In the genomic region with DNA sequence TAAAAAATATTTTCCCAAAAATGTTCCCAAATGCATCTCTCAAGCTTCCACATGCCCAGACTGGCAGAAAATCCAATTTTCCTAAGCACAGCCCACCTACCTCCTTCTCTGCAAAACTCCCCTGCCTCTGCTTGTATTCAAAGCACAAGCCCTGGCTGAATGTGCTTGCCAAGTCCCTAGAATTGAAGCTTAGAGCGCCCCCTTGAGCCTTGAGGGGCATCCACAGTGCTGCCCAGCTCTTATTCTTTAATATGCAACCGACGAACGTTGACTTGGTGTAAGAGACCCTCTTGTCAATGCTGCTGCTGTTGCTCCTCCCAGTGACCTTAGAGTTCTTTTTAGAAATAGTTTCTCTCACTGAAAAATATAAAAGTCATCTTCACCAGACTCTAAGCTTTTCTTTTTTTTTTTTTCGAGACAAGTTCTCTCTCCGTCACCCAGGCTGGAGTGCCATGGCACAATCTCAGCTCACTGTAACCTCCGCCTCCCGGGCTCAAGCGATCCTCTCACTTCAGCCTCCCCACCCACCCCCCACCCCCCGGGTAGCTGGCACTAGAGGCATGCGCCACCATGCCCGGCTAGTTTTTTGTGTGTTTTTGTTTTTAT, we compare ENCODE assay signal across 8 cellular contexts.
A peak's percentile ranks its signal among the peaks of the same experiment; 100 is the strongest.
DNase-seq lines count a peak whose midpoint lies in the region; ATAC-seq and TF ChIP-seq lines count a peak whose summit lies in the region.

No MANE protein-coding gene starts in this region.

- no peaks in the 10 kb centered on the region for H3K36me3 Mint-ChIP-seq in activated T-helper 1 cell treated with anti-CD3 and anti-CD28 coated beads, Interleukin-12 subunit alpha, Interleukin-12 subunit beta, Interleukin-2, Interleukin-4 antibody, amounts not matched to agents 30 ng/mL and 10 ng/mL and 1 ng/mL, durations not matched to agents 14 hours and 24 hours and 36 hours (ENCODE audit: low read depth)

- no peak overlapping the region for H3K4me3 Mint-ChIP-seq in activated T-helper 1 cell treated with anti-CD3 and anti-CD28 coated beads, Interleukin-12 subunit alpha, Interleukin-12 subunit beta, Interleukin-2, Interleukin-4 antibody, amounts not matched to agents 30 ng/mL and 10 ng/mL and 1 ng/mL, durations not matched to agents 14 hours and 24 hours and 36 hours

- H3K4me1 Mint-ChIP-seq in activated T-helper 1 cell treated with anti-CD3 and anti-CD28 coated beads, Interleukin-12 subunit alpha, Interleukin-12 subunit beta, Interleukin-2, Interleukin-4 antibody, amounts not matched to agents 30 ng/mL and 10 ng/mL and 1 ng/mL, durations not matched to agents 14 hours and 24 hours and 36 hours (ENCODE audit: low read depth), result peaks cover 6% of the 10 kb centered on the region

- no peaks in the 10 kb centered on the region for H3K27me3 ChIP-seq in GM06990 (replicated peaks; ENCODE audit: control insufficient read depth, insufficient read depth, low read length)
- no peaks in the 10 kb centered on the region for H3K27me3 ChIP-seq in KMS-11 (ENCODE audit: insufficient read depth, low read depth)
- no peaks in the 10 kb centered on the region for H3K27me3 ChIP-seq in neutrophil

- H3K4me1 ChIP-seq in KMS-11 (ENCODE audit: low read depth, poor library complexity, severe bottlenecking) (no peaks in the 10 kb centered on the region), neutrophil (ENCODE audit: control insufficient read depth in 1 of 2, insufficient read depth in 1 of 2, low read depth in 1 of 2, low read length in 1 of 2) (no peaks in the 10 kb centered on the region)

- H3K4me2 ChIP-seq in KMS-11, result no peak overlapping the region

- intact Hi-C loops in activated T-helper 1 cell treated with anti-CD3 and anti-CD28 coated beads, Interleukin-12 subunit alpha, Interleukin-12 subunit beta, Interleukin-2, Interleukin-4 antibody, amounts not matched to agents 30 ng/mL and 10 ng/mL and 1 ng/mL, durations not matched to agents 14 hours and 24 hours and 36 hours (cut with micrococcal nuclease), result loop anchor here (1.0 kb wide), 2 partner anchors 130 to 180 kb away; no protein-coding TSS in a partner anchor

- no peak overlapping the region for H3K27ac Mint-ChIP-seq in activated T-helper 1 cell treated with anti-CD3 and anti-CD28 coated beads, Interleukin-12 subunit alpha, Interleukin-12 subunit beta, Interleukin-2, Interleukin-4 antibody, amounts not matched to agents 30 ng/mL and 10 ng/mL and 1 ng/mL, durations not matched to agents 14 hours and 24 hours and 36 hours

- no peaks in the 10 kb centered on the region for H3K36me3 ChIP-seq in GM06990 (ENCODE audit: control insufficient read depth, insufficient read depth, low read length)
- H3K36me3 ChIP-seq in KMS-11 (ENCODE audit: insufficient read depth), result no peaks in the 10 kb centered on the region
- no peaks in the 10 kb centered on the region for H3K36me3 ChIP-seq in neutrophil

- TF ChIP-seq CTCF in GM06990 (IDR thresholded peaks at IDR 0.05; ENCODE audit: insufficient read depth, low read length, poor library complexity, severe bottlenecking) (peak; percentile 84), KMS-11 (conservative IDR thresholded peaks at IDR 0.05; ENCODE audit: low read depth, low read length) (peak; percentile 89), neutrophil (IDR thresholded peaks at IDR 0.05) (peak; percentile 86)

- H4K20me1 ChIP-seq in KMS-11 (ENCODE audit: insufficient read depth), result no peaks in the 10 kb centered on the region

- peaks cover 3% of the 10 kb centered on the region for H3K27me3 Mint-ChIP-seq in activated T-helper 1 cell treated with anti-CD3 and anti-CD28 coated beads, Interleukin-12 subunit alpha, Interleukin-12 subunit beta, Interleukin-2, Interleukin-4 antibody, amounts not matched to agents 30 ng/mL and 10 ng/mL and 1 ng/mL, durations not matched to agents 14 hours and 24 hours and 36 hours (ENCODE audit: insufficient read depth)

- H3K9me3 ChIP-seq in neutrophil, result no peaks in the 10 kb centered on the region

- H3K79me2 ChIP-seq in KMS-11 (ENCODE audit: insufficient read depth, low read depth), result no peaks in the 10 kb centered on the region

- H3K4me3 ChIP-seq in GM06990 (replicated peaks; ENCODE audit: low read depth, low read length) (no peak overlapping the region), KMS-11 (IDR thresholded peaks at IDR 0.05; ENCODE audit: insufficient read depth, low read depth, low read length) (no peak overlapping the region), neutrophil (ENCODE audit: low read depth in 1 of 2, low read length in 1 of 2) (no peak overlapping the region)

- H3K27ac ChIP-seq in KMS-11 (no peak overlapping the region), neutrophil (no peak overlapping the region)

- H2AFZ ChIP-seq in KMS-11 (ENCODE audit: low read depth), result no peak overlapping the region

- ATAC-seq in GM18909 (IDR thresholded peaks at IDR 0.05; ENCODE audit: poor library complexity, unreplicated experiment), result no peak

- H3K9me3 Mint-ChIP-seq in activated T-helper 1 cell treated with anti-CD3 and anti-CD28 coated beads, Interleukin-12 subunit alpha, Interleukin-12 subunit beta, Interleukin-2, Interleukin-4 antibody, amounts not matched to agents 30 ng/mL and 10 ng/mL and 1 ng/mL, durations not matched to agents 14 hours and 24 hours and 36 hours, result no peaks in the 10 kb centered on the region

- no peak for DNase-seq in GM06990 (ENCODE audit: extremely low read depth, insufficient read length)
- DNase-seq in RPMI7951 (ENCODE audit: low read depth), result peak; percentile 66
- DNase-seq in activated T-helper 1 cell treated with anti-CD3 and anti-CD28 coated beads, Interleukin-12 subunit alpha, Interleukin-12 subunit beta, Interleukin-2, Interleukin-4 antibody, amounts not matched to agents 30 ng/mL and 10 ng/mL and 1 ng/mL, durations not matched to agents 14 hours and 24 hours and 36 hours (ENCODE audit: low spot score), result peak; percentile 63
- DNase-seq in fibroblast of the conjunctiva (ENCODE audit: low read depth), result peak; percentile 76
- peak; percentile 62 for DNase-seq in stromal cell of bone marrow (ENCODE audit: low read depth)

- H3K9ac ChIP-seq in KMS-11, result no peak overlapping the region
